Comparison of ENCODE assay signal across 26 cellular contexts in genomic region chr1:21833392-21833976, GRCh38. TPM values are rescaled to one million over a fixed set of nuclear protein-coding genes. Genes with fewer than 3 reads are reported as not detected.
"Had no signal": no experiment of that assay in that cellular context is flagged by ENCODE, and none has a peak within 500 bp of the region (broad histone marks: within the 10 kb centered on the region; RNA-seq: fewer than 3 reads in every experiment).

No MANE protein-coding gene starts in this region.

- H3K79me2 ChIP-seq: parathyroid adenoma had no signal

- H2AFZ ChIP-seq: parathyroid adenoma had no signal

- H3K4me1 ChIP-seq: gastrocnemius medialis, parathyroid adenoma, sigmoid colon, testis, tibial nerve had no signal

- H3K9me3 ChIP-seq: gastrocnemius medialis, testis had no signal

- FAIRE-seq: keratinocyte had no signal

- H3K27me3 ChIP-seq: dorsolateral prefrontal cortex, esophagus muscularis mucosa, gastrocnemius medialis, sigmoid colon, testis, tibial nerve had no signal

- H3K9ac ChIP-seq: parathyroid adenoma had no signal

- H3K4me3 ChIP-seq: dorsolateral prefrontal cortex, esophagus muscularis mucosa, gastrocnemius medialis, lung, sigmoid colon, skin epidermis, testis, tibial nerve had no signal

- H3K27ac ChIP-seq: dorsolateral prefrontal cortex, epithelial cell of prostate, esophagus muscularis mucosa, gastrocnemius medialis, parathyroid adenoma, sigmoid colon, skin epidermis, testis, tibial nerve had no signal

- DNase-seq: cortex of kidney; dorsolateral prefrontal cortex; effector CD8-positive, alpha-beta T cell; gastrocnemius medialis; immature natural killer cell; left cardiac atrium; left ventricle myocardium superior; mesendoderm; naive B cell; sigmoid colon; stimulated activated CD4-positive, alpha-beta T cell treated with anti-CD3 and anti-CD28 coated beads, Interleukin-2, amount 100 ng/mL, for 24 hours; stimulated activated CD4-positive, alpha-beta T cell treated with anti-CD3 and anti-CD28 coated beads, Interleukin-4, amount 100 ng/mL, for 4 hours; stimulated activated naive B cell treated with anti-CD40 and anti-IgM and Interleukin-4, amounts not matched to agents 10 μg/mL and 1 μg/mL and 100 μg/mL, for 72 hours; stimulated activated naive CD8-positive, alpha-beta T cell treated with anti-CD3 and anti-CD28 coated beads, Interleukin-15, amount 100 ng/mL, for 72 hours; testis had no signal

- ATAC-seq: gastrocnemius medialis; left cardiac atrium; left ventricle myocardium superior; stimulated activated naive B cell treated with anti-CD40 and anti-IgM and Interleukin-4, amounts not matched to agents 10 μg/mL and 1 μg/mL and 100 μg/mL, for 72 hours; stimulated activated naive CD8-positive, alpha-beta T cell treated with anti-CD3 and anti-CD28 coated beads, Interleukin-15, amount 100 ng/mL, for 72 hours had no signal

RNA-seq across cellular contexts. Expression of gene LDLRAD2, which starts 21.4 kb away (rescaled TPM):
- total RNA-seq: esophagus muscularis mucosa, fibroblast of villous mesenchyme, gastrocnemius medialis, omental fat pad, pulmonary artery endothelial cell, subcutaneous adipose tissue had no signal
